ENCODE assay signal across 8 cellular contexts in genomic region chr1:10033359-10033845, GRCh38. TPM values are rescaled to one million over a fixed set of nuclear protein-coding genes. Genes with fewer than 3 reads are reported as not detected.
DNase-seq lines count a peak whose midpoint lies in the region; ATAC-seq and TF ChIP-seq lines count a peak whose summit lies in the region.

No MANE protein-coding gene starts in this region.

- H3K4me1 ChIP-seq in Caco-2 (peaks cover 18% of the 10 kb centered on the region), muscle layer of duodenum (ENCODE audit: control insufficient read depth in 1 of 2, insufficient read depth in 2 of 2, low read length in 2 of 2) (peaks cover 0 to 16% of the 10 kb centered on the region in 2 donors), uterus (no peaks in the 10 kb centered on the region)

- no TSS peak for BruUV-seq in Caco-2 (replicated peaks; lab: Mats Ljungman, UMichigan)

- CTCF ChIA-PET in Caco-2 (lab: Charles Lee): interaction anchor here (0.8 kb wide), 1 partner anchor 83 kb away, joined by 3 read pairs; no protein-coding TSS in a partner anchor

- H3K36me3 ChIP-seq in Caco-2 (ENCODE audit: control insufficient read depth, insufficient read depth, low read length): peaks cover 1% of the 10 kb centered on the region
- peaks cover 1 to 9% of the 10 kb centered on the region in 2 donors for H3K36me3 ChIP-seq in muscle layer of duodenum (ENCODE audit: control insufficient read depth in 1 of 2, insufficient read depth in 2 of 2, low read length in 2 of 2)
- H3K36me3 ChIP-seq in uterus: no peaks in the 10 kb centered on the region

- DNase-seq in Caco-2 (peak; percentile 29 to 51), endothelial cell (ENCODE audit: low spot score) (peak; percentile 22), uterus (no peak), DMS153 treated with DMSO at 0.1 percent for 48 hours (lab: John Stamatoyannopoulos, UW; ENCODE audit: unreplicated experiment) (no peak)

- TF ChIP-seq POLR2A in uterus (IDR thresholded peaks at IDR 0.05): no peak

- H3K9me3 ChIP-seq in Caco-2: no peaks in the 10 kb centered on the region
- H3K9me3 ChIP-seq in muscle layer of duodenum (ENCODE audit: control insufficient read depth in 1 of 2, low read length in 2 of 2): no peaks in the 10 kb centered on the region
- no peaks in the 10 kb centered on the region for H3K9me3 ChIP-seq in uterus

- H3K27ac ChIP-seq in muscle layer of duodenum (ENCODE audit: low read length): peak overlapping the region; percentile 96
- peak overlapping the region; percentile 92 to 96 for H3K27ac ChIP-seq in uterus

- ATAC-seq in GM18909 (IDR thresholded peaks at IDR 0.05; ENCODE audit: poor library complexity, unreplicated experiment): peak; percentile 0
- peak; percentile 22 for ATAC-seq in HG03432 (IDR thresholded peaks at IDR 0.05; ENCODE audit: unreplicated experiment)
- ATAC-seq in SK-N-SH treated with all-trans-retinoic acid at 6 μM for 48 hours: peak; percentile 53

- no peaks in the 10 kb centered on the region for H3K27me3 ChIP-seq in Caco-2 (replicated peaks; ENCODE audit: control insufficient read depth, insufficient read depth, low read length)
- no peaks in the 10 kb centered on the region for H3K27me3 ChIP-seq in muscle layer of duodenum (ENCODE audit: low read depth, low read length)
- H3K27me3 ChIP-seq in uterus: no peaks in the 10 kb centered on the region

- H3K9me3 Mint-ChIP-seq in Caco-2 (ENCODE audit: unreplicated experiment) (no peaks in the 10 kb centered on the region), endothelial cell (ENCODE audit: unreplicated experiment) (no peaks in the 10 kb centered on the region)

- H3K4me3 Mint-ChIP-seq in Caco-2 (ENCODE audit: unreplicated experiment) (peak overlapping the region; percentile 98), endothelial cell (ENCODE audit: unreplicated experiment) (peak overlapping the region; percentile 91)

- POLR2A ChIA-PET in Caco-2 (lab: Charles Lee): interaction anchor here (1.2 to 1.6 kb wide), 2 partner anchors 13 to 90 kb away, joined by 3 to 6 read pairs; partner anchors contain the start of genes LZIC and NMNAT1

- H3K27ac Mint-ChIP-seq in Caco-2 (ENCODE audit: unreplicated experiment): peak overlapping the region; percentile 96
- peak overlapping the region; percentile 67 for H3K27ac Mint-ChIP-seq in endothelial cell (ENCODE audit: unreplicated experiment)

- no peak for TF ChIP-seq CTCF in Caco-2 (IDR thresholded peaks at IDR 0.05; ENCODE audit: insufficient read depth in 1 of 2, low read depth in 1 of 2, low read length in 1 of 2, severe bottlenecking in 1 of 2, unreplicated experiment in 1 of 2)
- no peak for TF ChIP-seq CTCF in endothelial cell (IDR thresholded peaks at IDR 0.05; ENCODE audit: unreplicated experiment)
- peak in 1 of 4 experiments; percentile 23 for TF ChIP-seq CTCF in uterus (IDR thresholded peaks at IDR 0.05)

- H3K27me3 Mint-ChIP-seq in Caco-2 (ENCODE audit: insufficient read depth, unreplicated experiment): no peaks in the 10 kb centered on the region
- H3K27me3 Mint-ChIP-seq in endothelial cell (ENCODE audit: unreplicated experiment): peaks cover 3% of the 10 kb centered on the region

- H3K36me3 Mint-ChIP-seq in Caco-2 (ENCODE audit: insufficient read depth, unreplicated experiment): peaks cover 12% of the 10 kb centered on the region
- peaks cover 4% of the 10 kb centered on the region for H3K36me3 Mint-ChIP-seq in endothelial cell (ENCODE audit: low read depth, unreplicated experiment)

- peaks cover 14% of the 10 kb centered on the region for H3K4me1 Mint-ChIP-seq in Caco-2 (ENCODE audit: low read depth, unreplicated experiment)
- peaks cover 13% of the 10 kb centered on the region for H3K4me1 Mint-ChIP-seq in endothelial cell (ENCODE audit: unreplicated experiment)

- intact Hi-C loops in Caco-2 (cut with micrococcal nuclease; ENCODE audit: unreplicated experiment) (loop anchor here (5.0 kb wide), 1 partner anchor 36 kb away; the partner anchor contains the start of gene RBP7), uterus (cut with DNase I; ENCODE audit: low total_unique reads) (no loop called here)

- H3K4me3 ChIP-seq in Caco-2 (ENCODE audit: low read depth, low read length): peak overlapping the region; percentile 78
- peak overlapping the region; percentile 91 to 100 for H3K4me3 ChIP-seq in muscle layer of duodenum (ENCODE audit: low read depth in 1 of 2, low read length in 2 of 2)
- peak overlapping the region; percentile 84 to 95 for H3K4me3 ChIP-seq in uterus

TF ChIP-seq in SK-N-SH treated with all-trans-retinoic acid at 6 μM for 48 hours, 23 proteins besides CTCF, POLR2A, EP300 and RAD21:
- no peak for TF ChIP-seq BACH2 (CRISPR knock-in tag; IDR thresholded peaks at IDR 0.05; ENCODE audit: borderline replicate concordance)
- no peak for TF ChIP-seq GLIS3 (CRISPR knock-in tag; IDR thresholded peaks at IDR 0.05)
- TF ChIP-seq CSRNP3 (CRISPR knock-in tag; IDR thresholded peaks at IDR 0.05): no peak
- TF ChIP-seq CSDC2 (CRISPR knock-in tag; IDR thresholded peaks at IDR 0.05): no peak
- TF ChIP-seq ESRRG (CRISPR knock-in tag; IDR thresholded peaks at IDR 0.05): no peak
- TF ChIP-seq ZFP3 (CRISPR knock-in tag; IDR thresholded peaks at IDR 0.05): no peak
- TF ChIP-seq PATZ1 (CRISPR knock-in tag; IDR thresholded peaks at IDR 0.05; ENCODE audit: borderline replicate concordance): no peak
- TF ChIP-seq CREB5 (CRISPR knock-in tag; IDR thresholded peaks at IDR 0.05; ENCODE audit: low read depth): no peak
- TF ChIP-seq ZNF565 (CRISPR knock-in tag; conservative IDR thresholded peaks at IDR 0.05; ENCODE audit: low read depth): no peak
- no peak for TF ChIP-seq ZNF8 (CRISPR knock-in tag; IDR thresholded peaks at IDR 0.05)
- TF ChIP-seq ZFP30 (CRISPR knock-in tag; IDR thresholded peaks at IDR 0.05): no peak
- no peak for TF ChIP-seq ZC3H10 (CRISPR knock-in tag; IDR thresholded peaks at IDR 0.05)
- no peak for TF ChIP-seq ARNTL (CRISPR knock-in tag; IDR thresholded peaks at IDR 0.05; ENCODE audit: borderline replicate concordance, low read depth)
- TF ChIP-seq RARB (CRISPR knock-in tag; IDR thresholded peaks at IDR 0.05): no peak
- no peak for TF ChIP-seq OSR1 (CRISPR knock-in tag; IDR thresholded peaks at IDR 0.05)
- TF ChIP-seq PPARA (CRISPR knock-in tag; IDR thresholded peaks at IDR 0.05; ENCODE audit: borderline replicate concordance): no peak
- TF ChIP-seq ZNF70 (CRISPR knock-in tag; IDR thresholded peaks at IDR 0.05): no peak

RNA-seq across cellular contexts. Expression of gene UBE4B, which starts 0.6 kb away (rescaled TPM):
- total RNA-seq in Caco-2 (2022) (40.2 and 40.3 TPM in 2 replicates), endothelial cell (ENCODE audit: unreplicated experiment) (54.8 TPM), uterus (10 to 100 TPM; 15.4 to 54.2 (median 30.4) TPM)

RNA-seq across cellular contexts. Expression of gene RBP7, which starts 36.4 kb away (rescaled TPM):
- total RNA-seq in Caco-2 (2022): 10.3 and 11.7 TPM in 2 replicates
- 0.92 TPM for total RNA-seq in endothelial cell (ENCODE audit: unreplicated experiment)
- 10 to 100 TPM in 3 of 4 donors, 1 to 10 TPM in 1; 2.5 to 47.1 (median 35.1) TPM for total RNA-seq in uterus

Comparison
In these comparisons a context has a peak if more than half of its experiments do, and no peak if none do; other contexts are left out.
1. DNase-seq: peak in Caco-2 (2 of 2) and endothelial cell (single experiment); none in uterus (0 of 2) and DMS153 treated with DMSO at 0.1 percent for 48 hours (single experiment).
2. ATAC-seq: peak in every context shown above with its lines; median percentile 53 in SK-N-SH treated with all-trans-retinoic acid at 6 μM for 48 hours; 22 in HG03432; 0 in GM18909.
3. Peak in every context shown above with its lines, with median percentiles within 50 percentile points of each other: H3K4me3 ChIP-seq.